ENCODE assay signal across 8 cellular contexts in genomic region chr20:36465109-36466080, GRCh38.
DNase-seq lines count a peak whose midpoint lies in the region; ATAC-seq, FAIRE-seq and TF ChIP-seq lines count a peak whose summit lies in the region.

No MANE protein-coding gene starts in this region.

- CTCF ChIA-PET in GM12878 (lab: Yijun Ruan, JAX) = interaction anchor here (0.6 to 2.0 kb wide), 8 partner anchors 14 to 263 kb away, joined by 3 to 12 read pairs (median 4); no protein-coding TSS in a partner anchor

- peak overlapping the region; percentile 84 for H3K27ac Mint-ChIP-seq in T-helper 1 cell treated with Interleukin-12 subunit alpha and Interleukin-12 subunit beta and Interleukin-4 antibody, amounts not matched to agents 30 μg/mL and 1 μg/mL, for 36 hours

- H3K4me3 ChIP-seq in GM12878 = peak overlapping the region; percentile 98

- peak overlapping the region; percentile 73 for H3K4me3 Mint-ChIP-seq in T-helper 1 cell treated with Interleukin-12 subunit alpha and Interleukin-12 subunit beta and Interleukin-4 antibody, amounts not matched to agents 30 μg/mL and 1 μg/mL, for 36 hours

- POLR2A ChIA-PET in GM12878 (lab: Charles Lee) = interaction anchor here (0.5 to 2.5 kb wide), 13 partner anchors 22 to 373 kb away, joined by 3 to 13 read pairs (median 3); partner anchors contain the start of gene RAB5IF

- peak in 1 of 2 experiments; percentile 11; a peak in 1 of 4 replicates for TF ChIP-seq EP300 in GM12878 (IDR thresholded peaks at IDR 0.05; ENCODE audit: borderline replicate concordance in 1 of 2, control insufficient read depth in 1 of 2, low read depth in 2 of 2, low read length in 2 of 2)

- H3K27me3 ChIP-seq in GM12878 (replicated peaks in 1 of 2; ENCODE audit: control insufficient read depth in 2 of 2, insufficient read depth in 2 of 2, low read length in 1 of 2) = no peaks in the 10 kb centered on the region

- 55% methylated on average over 12 of the region's 12 CpGs for WGBS in GM12878 (ENCODE audit: insufficient coverage, insufficient replicate concordance, low lambda C conversion rate, missing lambda C conversion rate)

- no peaks in the 10 kb centered on the region for H3K9me3 ChIP-seq in GM12878 (replicated peaks; ENCODE audit: control insufficient read depth, insufficient read depth, low read length)

- peak overlapping the region; percentile 58 for H3K9ac ChIP-seq in GM12878 (ENCODE audit: control insufficient read depth, insufficient read depth, low read length)

- no peaks in the 10 kb centered on the region for H4K20me1 ChIP-seq in GM12878 (ENCODE audit: control insufficient read depth, insufficient read depth)

- in situ Hi-C loops in GM12878 (cut with MboI) = no loop called here

- peaks cover 61% of the 10 kb centered on the region for H3K4me1 Mint-ChIP-seq in T-helper 1 cell treated with Interleukin-12 subunit alpha and Interleukin-12 subunit beta and Interleukin-4 antibody, amounts not matched to agents 30 μg/mL and 1 μg/mL, for 36 hours (ENCODE audit: low read depth)

- H3K36me3 ChIP-seq in GM12878 (ENCODE audit: control insufficient read depth in 2 of 2, insufficient read depth in 2 of 2, low read length in 1 of 2) = peaks cover 0 to 2% of the 10 kb centered on the region in 2 experiments; a peak in 1 of 4 replicates

- no TSS peak for BruUV-seq in GM12878 (replicated peaks; lab: Mats Ljungman, UMichigan)

- no peaks in the 10 kb centered on the region for H3K27me3 Mint-ChIP-seq in T-helper 1 cell treated with Interleukin-12 subunit alpha and Interleukin-12 subunit beta and Interleukin-4 antibody, amounts not matched to agents 30 μg/mL and 1 μg/mL, for 36 hours (ENCODE audit: low read depth)

- SMC1A ChIA-PET in GM12878 (lab: Charles Lee; ENCODE audit: uncharacterized antibody, unreplicated experiment) = interaction anchor here (0.6 to 3.4 kb wide), 10 partner anchors 19 to 907 kb away, joined by 3 to 21 read pairs (median 6); partner anchors contain the start of gene RAB5IF

- DNase-seq in stimulated activated CD4-positive, alpha-beta T cell treated with anti-CD3 and anti-CD28 coated beads, Interleukin-12 subunit alpha, Interleukin-12 subunit beta, amount 100 ng/mL, for 48 hours (ENCODE audit: low read depth in 2 of 3, low spot score in 1 of 3) = peak; percentile 24 to 45 (median 44)
- no peak for DNase-seq in stimulated activated CD4-positive, alpha-beta T cell treated with anti-CD3 and anti-CD28 coated beads, Interleukin-12 subunit alpha, Interleukin-12 subunit beta, amount 100 ng/mL, for 4 hours
- DNase-seq in GM12878 (ENCODE audit: low read depth, low spot score) = no peak
- DNase-seq in islet precursor cell = peak; percentile 98
- DNase-seq in stimulated activated CD8-positive, alpha-beta memory T cell treated with anti-CD3 and anti-CD28 coated beads, Interleukin-12 subunit alpha, Interleukin-12 subunit beta, amount 100 ng/mL, for 4 hours (ENCODE audit: low read depth) = peak; percentile 22
- no peak for DNase-seq in foreskin melanocyte

- no peak for TF ChIP-seq CTCF in GM12878 (IDR thresholded peaks at IDR 0.05 in 2 of 3, conservative IDR thresholded peaks at IDR 0.05 in 1 of 3; ENCODE audit: control insufficient read depth in 2 of 3, extremely low read depth in 1 of 3, insufficient read depth in 1 of 3, low read depth in 3 of 3, low read length in 3 of 3)

- H3K9me3 Mint-ChIP-seq in T-helper 1 cell treated with Interleukin-12 subunit alpha and Interleukin-12 subunit beta and Interleukin-4 antibody, amounts not matched to agents 30 μg/mL and 1 μg/mL, for 36 hours = no peaks in the 10 kb centered on the region

- H2AFZ ChIP-seq in GM12878 (ENCODE audit: control insufficient read depth, low read depth, low read length) = no peak overlapping the region; the same call in 1 of the 2 replicates

- H3K27ac ChIP-seq in GM12878 (ENCODE audit: control insufficient read depth, insufficient read depth) = peak overlapping the region; percentile 88

- intact Hi-C loops in GM12878 (cut with micrococcal nuclease; ENCODE audit: unreplicated experiment) = loop anchor here (10.0 kb wide), 3 partner anchors 109 to 379 kb away; partner anchors contain the start of gene TGIF2

- H3K4me2 ChIP-seq in GM12878 (ENCODE audit: control insufficient read depth, insufficient read depth) = peak overlapping the region; percentile 90

- ATAC-seq in GM12878 (peak; percentile 11; the same call in 2 of the 3 replicates), HG02678 (IDR thresholded peaks at IDR 0.05; ENCODE audit: unreplicated experiment) (no peak)

- RAD21 ChIA-PET in GM12878 (lab: Charles Lee; ENCODE audit: unreplicated experiment) = interaction anchor here (0.8 to 4.0 kb wide), 15 partner anchors 8 to 398 kb away, joined by 3 to 24 read pairs (median 3); partner anchors contain the start of gene RAB5IF

- H3K36me3 Mint-ChIP-seq in T-helper 1 cell treated with Interleukin-12 subunit alpha and Interleukin-12 subunit beta and Interleukin-4 antibody, amounts not matched to agents 30 μg/mL and 1 μg/mL, for 36 hours (ENCODE audit: low read depth) = peaks cover 4% of the 10 kb centered on the region

- H3K79me2 ChIP-seq in GM12878 (ENCODE audit: control insufficient read depth, insufficient read depth, low read length) = peaks cover 74% of the 10 kb centered on the region

- no peak for FAIRE-seq in GM12878 (lab: Jason Lieb, UNC)

- TF ChIP-seq POLR2A in GM12878 (IDR thresholded peaks at IDR 0.05; ENCODE audit: low read depth, low read length) = no peak

- peaks cover 58% of the 10 kb centered on the region for H3K4me1 ChIP-seq in GM12878 (ENCODE audit: control insufficient read depth, insufficient read depth, low read length)

- TF ChIP-seq RAD21 in GM12878 (IDR thresholded peaks at IDR 0.05; ENCODE audit: insufficient read depth, low read depth, low read length) = no peak

TF ChIP-seq in GM12878, 131 proteins besides CTCF, POLR2A, EP300 and RAD21 (continues in another document):
- TF ChIP-seq ZNF207 (IDR thresholded peaks at IDR 0.05; ENCODE audit: borderline replicate concordance) (no peak), CHD2 (IDR thresholded peaks at IDR 0.05; ENCODE audit: borderline replicate concordance, low read depth, low read length) (no peak), SMARCA5 (IDR thresholded peaks at IDR 0.05) (no peak), USF1 (IDR thresholded peaks at IDR 0.05; ENCODE audit: borderline replicate concordance, extremely low read length, insufficient read depth, low read depth, low read length) (no peak), TARDBP (IDR thresholded peaks at IDR 0.05; ENCODE audit: borderline replicate concordance) (no peak), BCLAF1 (IDR thresholded peaks at IDR 0.05) (no peak), EGR1 (IDR thresholded peaks at IDR 0.05; ENCODE audit: borderline replicate concordance in 1 of 2, low read depth in 2 of 2, low read length in 2 of 2) (peak in 1 of 2 experiments; percentile 97; a peak in 2 of 3 replicates), TAF1 (IDR thresholded peaks at IDR 0.05; ENCODE audit: borderline replicate concordance, low read depth, low read length) (no peak), ATF2 (IDR thresholded peaks at IDR 0.05; ENCODE audit: low read length) (no peak), IKZF2 (IDR thresholded peaks at IDR 0.05) (peak in 1 of 2 experiments; percentile 49; a peak in 1 of 4 replicates), ZSCAN29 (IDR thresholded peaks at IDR 0.05) (no peak)
- TF ChIP-seq, protein P1, sequence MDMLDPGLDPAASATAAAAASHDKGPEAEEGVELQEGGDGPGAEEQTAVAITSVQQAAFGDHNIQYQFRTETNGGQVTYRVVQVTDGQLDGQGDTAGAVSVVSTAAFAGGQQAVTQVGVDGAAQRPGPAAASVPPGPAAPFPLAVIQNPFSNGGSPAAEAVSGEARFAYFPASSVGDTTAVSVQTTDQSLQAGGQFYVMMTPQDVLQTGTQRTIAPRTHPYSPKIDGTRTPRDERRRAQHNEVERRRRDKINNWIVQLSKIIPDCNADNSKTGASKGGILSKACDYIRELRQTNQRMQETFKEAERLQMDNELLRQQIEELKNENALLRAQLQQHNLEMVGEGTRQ (IDR thresholded peaks at IDR 0.05; ENCODE audit: borderline replicate concordance, low read depth, low read length) = no peak

Comparison
In these comparisons a context has a peak if more than half of its experiments do, and no peak if none do; other contexts are left out.
1. DNase-seq: peak in stimulated activated CD4-positive, alpha-beta T cell treated with anti-CD3 and anti-CD28 coated beads, Interleukin-12 subunit alpha, Interleukin-12 subunit beta, amount 100 ng/mL, for 48 hours (3 of 3), islet precursor cell (single experiment) and stimulated activated CD8-positive, alpha-beta memory T cell treated with anti-CD3 and anti-CD28 coated beads, Interleukin-12 subunit alpha, Interleukin-12 subunit beta, amount 100 ng/mL, for 4 hours (single experiment); none in stimulated activated CD4-positive, alpha-beta T cell treated with anti-CD3 and anti-CD28 coated beads, Interleukin-12 subunit alpha, Interleukin-12 subunit beta, amount 100 ng/mL, for 4 hours (single experiment), GM12878 (single experiment) and foreskin melanocyte (single experiment).